20 cellular contexts compared by ENCODE assay signal in genomic region chr10:36463390-36463789, GRCh38.
"Had no signal": no experiment of that assay in that cellular context is flagged by ENCODE, and none has a peak within 500 bp of the region (broad histone marks: within the 10 kb centered on the region; RNA-seq: fewer than 3 reads in every experiment).

No MANE protein-coding gene starts in this region.

- H3K4me1 ChIP-seq: colonic mucosa, esophagus squamous epithelium, gastrocnemius medialis, left lung, lower lobe of right lung had no signal

- H3K27me3 ChIP-seq: colonic mucosa, esophagus squamous epithelium, gastrocnemius medialis, left lung had no signal

- H3K9me3 ChIP-seq: colonic mucosa, esophagus squamous epithelium, gastrocnemius medialis had no signal

- H3K27ac ChIP-seq: colonic mucosa, epithelial cell of prostate, esophagus squamous epithelium, gastrocnemius medialis, left lung, lower lobe of right lung had no signal

- H3K4me3 ChIP-seq: colonic mucosa, esophagus squamous epithelium, gastrocnemius medialis, left lung, lower lobe of right lung, mucosa of descending colon had no signal

- ATAC-seq: effector memory CD8-positive, alpha-beta T cell; esophagus mucosa; gastrocnemius medialis; left lung; lower lobe of right lung; mucosa of descending colon had no signal

- DNase-seq: colonic mucosa; cortex of kidney; effector CD8-positive, alpha-beta T cell; effector memory CD8-positive, alpha-beta T cell; endodermal cell; erythroblast; esophagus squamous epithelium; foreskin fibroblast; foreskin melanocyte; gastrocnemius medialis; glutamatergic neuron; head of caudate nucleus; hippocampal formation; left cardiac atrium; left lung; lower lobe of right lung; mesenchymal stem cell; mucosa of descending colon had no signal

- H3K36me3 ChIP-seq: colonic mucosa, esophagus squamous epithelium, gastrocnemius medialis, left lung, lower lobe of right lung had no signal
